8 cellular contexts compared by ENCODE assay signal in genomic region chr7:74094224-74095095, GRCh38. TPM values are rescaled to one million over a fixed set of nuclear protein-coding genes. Genes with fewer than 3 reads are reported as not detected.
A peak's percentile ranks its signal among the peaks of the same experiment; 100 is the strongest.
DNase-seq lines count a peak whose midpoint lies in the region; ATAC-seq, FAIRE-seq and TF ChIP-seq lines count a peak whose summit lies in the region.

No MANE protein-coding gene starts in this region.

- WGBS in liver, result 40% methylated on average over 32 of the region's 32 CpGs
- 94% methylated on average over 23 of the region's 32 CpGs for WGBS in HepG2 (ENCODE audit: low lambda C conversion rate)

- peaks cover 9% of the 10 kb centered on the region for H3K4me1 Mint-ChIP-seq in progenitor cell of endocrine pancreas (ENCODE audit: low read depth)

- H3K27me3 Mint-ChIP-seq in progenitor cell of endocrine pancreas, result no peaks in the 10 kb centered on the region

- no peak for DNase-seq in HepG2 (ENCODE audit: low spot score)
- peak; percentile 72 for DNase-seq in SK-MEL-5 (ENCODE audit: low read depth, low spot score)
- peak; percentile 73 for DNase-seq in activated naive CD4-positive, alpha-beta T cell treated with anti-CD3 and anti-CD28 coated beads, Interleukin-2, amount 50 U/mL, for 16 hours
- peak; percentile 88 for DNase-seq in cardiac septum (ENCODE audit: low spot score)
- DNase-seq in progenitor cell of endocrine pancreas (ENCODE audit: low spot score, unreplicated experiment), result no peak
- peak; percentile 85 for DNase-seq in ureter (ENCODE audit: low spot score)

- H3K27ac ChIP-seq in liver (ENCODE audit: low read depth in 1 of 2, low read length in 2 of 2), result peak overlapping the region; percentile 38 to 67
- no peak overlapping the region for H3K27ac ChIP-seq in HepG2 (ENCODE audit: extremely low read length, insufficient read depth, low read length)

- H3K79me2 ChIP-seq in HepG2 (ENCODE audit: insufficient read depth, low read length), result no peaks in the 10 kb centered on the region

- intact Hi-C loops in HepG2 (cut with micrococcal nuclease; ENCODE audit: unreplicated experiment) (no loop called here), cardiac septum (cut with DNase I) (no loop called here)

- in situ Hi-C loops in HepG2 (cut with HindIII; ENCODE audit: extremely low pct_ligation_motif_present, low pct_unique_long_range_greater_than_20kb), result no loop called here
- in situ Hi-C loops in SK-MEL-5 (cut with HindIII; ENCODE audit: low pct_unique_long_range_greater_than_20kb, low sequenced_read_pairs), result loop anchor here (25.0 kb wide), 1 partner anchor 93 kb away; no protein-coding TSS in a partner anchor

- CTCF ChIA-PET in HepG2 (lab: Yijun Ruan, JAX; ENCODE audit: low intra/inter-chr PET ratio, low total read pairs), result no interaction called here

- H2AFZ ChIP-seq in HepG2 (ENCODE audit: low read length), result no peak overlapping the region

- H3K36me3 ChIP-seq in liver (ENCODE audit: control insufficient read depth in 4 of 4, insufficient read depth in 3 of 4, low read depth in 1 of 4, low read length in 3 of 4) (peaks cover 0 to 2% (median 0%) of the 10 kb centered on the region in 4 donors), HepG2 (replicated peaks in 1 of 2; ENCODE audit: control insufficient read depth in 1 of 2, insufficient read depth in 2 of 2, low read length in 2 of 2) (peaks cover 0 to 9% of the 10 kb centered on the region in 2 experiments; a peak in 3 of 5 replicates)

- BruUV-seq in HepG2 (replicated peaks; lab: Mats Ljungman, UMichigan), result no TSS peak

- no peak for TF ChIP-seq EP300 in HepG2 (IDR thresholded peaks at IDR 0.05; ENCODE audit: low read depth in 2 of 2, low read length in 2 of 2)
- no peak for TF ChIP-seq EP300 in HepG2 (CRISPR knock-in tag; IDR thresholded peaks at IDR 0.05; ENCODE audit: borderline replicate concordance)

- H3K9me3 Mint-ChIP-seq in progenitor cell of endocrine pancreas (ENCODE audit: low read depth), result no peaks in the 10 kb centered on the region

- H3K27ac Mint-ChIP-seq in progenitor cell of endocrine pancreas, result peak overlapping the region; percentile 95

- H3K4me3 ChIP-seq in liver (ENCODE audit: low read depth in 1 of 3, low read length in 3 of 3) (peak overlapping the region in 2 of 3 donors; percentile 44 to 46), HepG2 (replicated peaks in 1 of 3; ENCODE audit: insufficient read depth in 1 of 3, low read depth in 2 of 3, low read length in 3 of 3) (no peak overlapping the region)

- no peak for FAIRE-seq in HepG2 (lab: Jason Lieb, UNC)

- H3K9me3 ChIP-seq in liver (ENCODE audit: control insufficient read depth in 4 of 4, low read length in 3 of 4) (no peaks in the 10 kb centered on the region), HepG2 (ENCODE audit: low read length) (no peaks in the 10 kb centered on the region)

- no peak overlapping the region for H3K4me2 ChIP-seq in HepG2 (ENCODE audit: low read depth, low read length)

- TF ChIP-seq RAD21 in liver (IDR thresholded peaks at IDR 0.05), result no peak
- no peak for TF ChIP-seq RAD21 in HepG2 (CRISPR knock-in tag; IDR thresholded peaks at IDR 0.05)

- peaks cover 17% of the 10 kb centered on the region for H3K36me3 Mint-ChIP-seq in progenitor cell of endocrine pancreas (ENCODE audit: insufficient read depth)

- POLR2A ChIA-PET in HepG2 (lab: Yijun Ruan, JAX), result no interaction called here

- H3K9ac ChIP-seq in liver (ENCODE audit: low read depth in 1 of 2, low read length in 2 of 2), result peak overlapping the region in 1 of 2 donors; percentile 27
- H3K9ac ChIP-seq in HepG2 (ENCODE audit: insufficient read depth, low read depth, low read length), result no peak overlapping the region

- no peak for ATAC-seq in HepG2
- peak; percentile 38 for ATAC-seq in HG03103 (IDR thresholded peaks at IDR 0.05; ENCODE audit: low read depth, unreplicated experiment)

- no peak for TF ChIP-seq POLR2A in HepG2 (IDR thresholded peaks at IDR 0.05; ENCODE audit: insufficient read depth in 1 of 2, low read depth in 2 of 2, low read length in 2 of 2)

- H4K20me1 ChIP-seq in HepG2 (ENCODE audit: insufficient read depth, low read length), result no peaks in the 10 kb centered on the region

- H3K27me3 ChIP-seq in liver (ENCODE audit: control insufficient read depth in 4 of 4, insufficient read depth in 4 of 4, low read length in 3 of 4) (no peaks in the 10 kb centered on the region), HepG2 (ENCODE audit: control insufficient read depth in 1 of 2, insufficient read depth in 2 of 2, low read length in 2 of 2) (no peaks in the 10 kb centered on the region)

- H3K4me1 ChIP-seq in liver (ENCODE audit: control insufficient read depth in 4 of 4, insufficient read depth in 4 of 4, low read length in 3 of 4) (peaks cover 0 to 6% (median 5%) of the 10 kb centered on the region in 4 donors), HepG2 (ENCODE audit: insufficient read depth, low read length) (no peaks in the 10 kb centered on the region)

- TF ChIP-seq CTCF in liver (IDR thresholded peaks at IDR 0.05; ENCODE audit: low read depth, low read length, missing input control), result no peak
- TF ChIP-seq CTCF in HepG2 (CRISPR knock-in tag; IDR thresholded peaks at IDR 0.05), result no peak
- no peak for TF ChIP-seq CTCF in progenitor cell of endocrine pancreas (IDR thresholded peaks at IDR 0.05; ENCODE audit: unreplicated experiment)

- peak overlapping the region; percentile 72 for H3K4me3 Mint-ChIP-seq in progenitor cell of endocrine pancreas (ENCODE audit: low read depth)

TF ChIP-seq in liver, 16 proteins besides CTCF, POLR2A, EP300 and RAD21:
- no peak for TF ChIP-seq TAF1 (conservative IDR thresholded peaks at IDR 0.05)
- TF ChIP-seq JUND (IDR thresholded peaks at IDR 0.05), result peak; percentile 69 to 88

TF ChIP-seq in HepG2, 621 proteins besides CTCF, POLR2A, EP300 and RAD21 (continues in another document):
- TF ChIP-seq, protein P1, sequence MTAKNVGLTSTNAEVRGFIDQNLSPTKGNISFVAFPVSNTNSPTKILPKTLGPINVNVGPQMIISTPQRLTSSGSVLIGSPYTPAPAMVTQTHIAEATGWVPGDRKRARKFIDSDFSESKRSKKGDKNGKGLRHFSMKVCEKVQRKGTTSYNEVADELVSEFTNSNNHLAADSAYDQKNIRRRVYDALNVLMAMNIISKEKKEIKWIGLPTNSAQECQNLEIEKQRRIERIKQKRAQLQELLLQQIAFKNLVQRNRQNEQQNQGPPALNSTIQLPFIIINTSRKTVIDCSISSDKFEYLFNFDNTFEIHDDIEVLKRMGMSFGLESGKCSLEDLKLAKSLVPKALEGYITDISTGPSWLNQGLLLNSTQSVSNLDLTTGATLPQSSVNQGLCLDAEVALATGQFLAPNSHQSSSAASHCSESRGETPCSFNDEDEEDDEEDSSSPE (CRISPR knock-in tag; IDR thresholded peaks at IDR 0.05), result no peak
- no peak for TF ChIP-seq AKAP8 (CRISPR knock-in tag; IDR thresholded peaks at IDR 0.05)
- TF ChIP-seq, protein P2, sequence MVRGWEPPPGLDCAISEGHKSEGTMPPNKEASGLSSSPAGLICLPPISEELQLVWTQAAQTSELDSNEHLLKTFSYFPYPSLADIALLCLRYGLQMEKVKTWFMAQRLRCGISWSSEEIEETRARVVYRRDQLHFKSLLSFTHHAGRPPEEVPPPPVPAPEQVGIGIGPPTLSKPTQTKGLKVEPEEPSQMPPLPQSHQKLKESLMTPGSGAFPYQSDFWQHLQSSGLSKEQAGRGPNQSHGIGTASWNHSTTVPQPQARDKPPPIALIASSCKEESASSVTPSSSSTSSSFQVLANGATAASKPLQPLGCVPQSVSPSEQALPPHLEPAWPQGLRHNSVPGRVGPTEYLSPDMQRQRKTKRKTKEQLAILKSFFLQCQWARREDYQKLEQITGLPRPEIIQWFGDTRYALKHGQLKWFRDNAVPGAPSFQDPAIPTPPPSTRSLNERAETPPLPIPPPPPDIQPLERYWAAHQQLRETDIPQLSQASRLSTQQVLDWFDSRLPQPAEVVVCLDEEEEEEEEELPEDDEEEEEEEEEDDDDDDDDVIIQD (CRISPR knock-in tag; IDR thresholded peaks at IDR 0.05; ENCODE audit: low read depth), result no peak
- TF ChIP-seq YEATS2 (CRISPR knock-in tag; IDR thresholded peaks at IDR 0.05; ENCODE audit: borderline replicate concordance), result no peak
- TF ChIP-seq ZSCAN9 (CRISPR knock-in tag; IDR thresholded peaks at IDR 0.05; ENCODE audit: borderline replicate concordance), result no peak
- TF ChIP-seq, protein P3, sequence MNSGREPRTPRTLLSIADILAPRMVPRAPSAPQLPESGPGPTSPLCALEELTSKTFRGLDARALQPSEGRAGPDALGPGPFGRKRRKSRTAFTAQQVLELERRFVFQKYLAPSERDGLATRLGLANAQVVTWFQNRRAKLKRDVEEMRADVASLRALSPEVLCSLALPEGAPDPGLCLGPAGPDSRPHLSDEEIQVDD (CRISPR knock-in tag; IDR thresholded peaks at IDR 0.05; ENCODE audit: borderline replicate concordance), result no peak

RNA-seq across cellular contexts. Expression of gene LIMK1, which starts 10.9 kb away (rescaled TPM):
- total RNA-seq in liver (1 to 10 TPM; 3.6 to 4.1 TPM), HepG2 (2016; rRNA removed; fragmentation: Illumina TruSeq; extraction: Trizol) (8.2 and 8.9 TPM in 2 replicates), cardiac septum (13.6 TPM), progenitor cell of endocrine pancreas (62.7 and 65.1 TPM in 2 replicates), ureter (26.0 TPM)
- polyA plus RNA-seq in liver (1 to 10 TPM in 1 of 2 donors, under 1 TPM in 1; 0.63 to 3.3 TPM), HepG2 (2011; rRNA removed) (18.8 and 22.5 TPM in 2 replicates)
- 4.6 and 5.6 TPM in 2 replicates for total RNA-seq in HepG2 (2016; cell fraction: cytosol; rRNA removed; fragmentation: Illumina TruSeq; extraction: Trizol; ENCODE audit: low read depth)
- total RNA-seq in HepG2 (2016; cell fraction: insoluble cytoplasmic fraction; rRNA removed; fragmentation: Illumina TruSeq; extraction: Trizol), result 6.7 and 8.6 TPM in 2 replicates
- total RNA-seq in HepG2 (2016; cell fraction: membrane; rRNA removed; fragmentation: Illumina TruSeq; extraction: Trizol), result 16.3 and 16.4 TPM in 2 replicates
- 6.6 TPM in 2 replicates for total RNA-seq in HepG2 (2016; cell fraction: nucleus; rRNA removed; fragmentation: Illumina TruSeq; extraction: Trizol)
- 12.2 and 13.7 TPM in 2 replicates for polyA plus RNA-seq in HepG2 (2011; cell fraction: cytosol; rRNA removed)
- 28.7 and 31.1 TPM in 2 replicates for polyA plus RNA-seq in HepG2 (2011; cell fraction: nucleus; rRNA removed)
- polyA plus RNA-seq in HepG2 (2012), result 8.3 and 10.9 TPM in 2 replicates
- polyA plus RNA-seq in HepG2 (2016; cell fraction: cytosol; fragmentation: Illumina TruSeq; extraction: Trizol; ENCODE audit: low read depth), result 7.5 and 8.7 TPM in 2 replicates
- 10.6 and 14.3 TPM in 2 replicates for polyA plus RNA-seq in HepG2 (2016; cell fraction: insoluble cytoplasmic fraction; fragmentation: Illumina TruSeq; extraction: Trizol; ENCODE audit: low read depth)
- 18.8 and 20.9 TPM in 2 replicates for polyA plus RNA-seq in HepG2 (2016; cell fraction: membrane; fragmentation: Illumina TruSeq; extraction: Trizol; ENCODE audit: low read depth)
- 14.4 and 15.5 TPM in 2 replicates for polyA plus RNA-seq in HepG2 (2016; cell fraction: nucleus; fragmentation: Illumina TruSeq; extraction: Trizol; ENCODE audit: insufficient read depth, low read depth)
- polyA minus RNA-seq in HepG2 (2011; rRNA and poly(A)+ RNA removed; ENCODE audit: low replicate concordance), result 36.5 and 57.3 TPM in 2 replicates
- polyA minus RNA-seq in HepG2 (2011; cell fraction: cytosol; rRNA and poly(A)+ RNA removed), result 10.0 and 11.6 TPM in 2 replicates
- polyA minus RNA-seq in HepG2 (2011; cell fraction: nucleus; rRNA and poly(A)+ RNA removed), result 4.1 and 4.8 TPM in 2 replicates
- 26.4 and 28.8 TPM in 2 replicates for total RNA-seq in SK-MEL-5 (2014; rRNA removed; shearing (Covaris generic))
- polyA plus RNA-seq in SK-MEL-5 (2015; cell fraction: cytosol; rRNA removed), result 65.9 and 84.5 TPM in 2 replicates
- polyA plus RNA-seq in SK-MEL-5 (2015; cell fraction: nucleus; rRNA removed), result 24.6 and 35.7 TPM in 2 replicates

Comparison
In these comparisons a context has a peak if more than half of its experiments do, and no peak if none do; other contexts are left out.
1. H3K4me3 ChIP-seq: peak in liver (2 of 3); none in HepG2 (0 of 3).
2. DNase-seq: peak in SK-MEL-5 (single experiment), activated naive CD4-positive, alpha-beta T cell treated with anti-CD3 and anti-CD28 coated beads, Interleukin-2, amount 50 U/mL, for 16 hours (single experiment), cardiac septum (single experiment) and ureter (single experiment); none in HepG2 (single experiment) and progenitor cell of endocrine pancreas (single experiment).